ENCODE assay signal across 12 cellular contexts in genomic region chr16:22814330-22815105, GRCh38. TPM values are rescaled to one million over a fixed set of nuclear protein-coding genes. Genes with fewer than 3 reads are reported as not detected.
DNase-seq lines count a peak whose midpoint lies in the region; ATAC-seq and TF ChIP-seq lines count a peak whose summit lies in the region.
"Had no signal": no experiment of that assay in that cellular context is flagged by ENCODE, and none has a peak within 500 bp of the region (broad histone marks: within the 10 kb centered on the region; RNA-seq: fewer than 3 reads in every experiment).

No MANE protein-coding gene starts in this region.

- H3K27ac ChIP-seq in RWPE1, result peak overlapping the region; percentile 75
- H3K27ac ChIP-seq: BLaER1 had no signal

- H3K4me3 ChIP-seq in BE2C (ENCODE audit: low read depth, low read length), result peak overlapping the region; percentile 86
- no peak overlapping the region for H3K4me3 ChIP-seq in neuron (ENCODE audit: low read length)
- H3K4me3 ChIP-seq: BLaER1 had no signal

- H2AFZ ChIP-seq in neuron (ENCODE audit: low read depth, low read length), result peak overlapping the region; percentile 27

- CTCF ChIA-PET in RWPE1 (lab: Yijun Ruan, JAX), result interaction anchor here (0.7 to 1.2 kb wide), 2 partner anchors 43 to 239 kb away, joined by 3 read pairs; no protein-coding TSS in a partner anchor

- H3K9me3 ChIP-seq in BE2C (no peaks in the 10 kb centered on the region), neuron (ENCODE audit: low read length) (no peaks in the 10 kb centered on the region)

- H3K4me1 ChIP-seq in BE2C, result no peaks in the 10 kb centered on the region; the same call in 1 of the 2 replicates
- peaks cover 8% of the 10 kb centered on the region for H3K4me1 ChIP-seq in neuron (ENCODE audit: insufficient read depth, low read length)

- POLR2A ChIA-PET in RWPE1 (lab: Yijun Ruan, JAX; ENCODE audit: low non-redundant PET), result interaction anchor here (0.6 kb wide), 1 partner anchor 243 kb away, joined by 7 read pairs; no protein-coding TSS in a partner anchor

- TF ChIP-seq CTCF in BE2C (IDR thresholded peaks at IDR 0.05; ENCODE audit: low read depth, low read length) (no peak), RWPE1 (conservative IDR thresholded peaks at IDR 0.05; ENCODE audit: low read depth) (no peak)

- H3K36me3 ChIP-seq in BE2C (no peaks in the 10 kb centered on the region), neuron (ENCODE audit: insufficient read depth, low read length) (no peaks in the 10 kb centered on the region)
- H3K36me3 ChIP-seq: BLaER1 had no signal

- H3K27me3 ChIP-seq in BE2C (peaks cover 8% of the 10 kb centered on the region; the same call in 1 of the 2 replicates), neuron (ENCODE audit: insufficient read depth, low read length) (peaks cover 45% of the 10 kb centered on the region)
- H3K27me3 ChIP-seq: BLaER1 had no signal

- DNase-seq in BE2C, result peak; percentile 59
- DNase-seq in RWPE1 (ENCODE audit: low spot score), result no peak
- peak; percentile 28 for DNase-seq in left cardiac atrium
- DNase-seq in activated CD4-positive, alpha-beta T cell treated with anti-CD3 and anti-CD28 coated beads for 48 hours, result no peak
- no peak for DNase-seq in SW 1271 (lab: John Stamatoyannopoulos, UW)
- no peak for DNase-seq in GM19240 (ENCODE audit: insufficient read length, low spot score)
- DNase-seq: activated CD4-positive, CD25-positive, alpha-beta regulatory T cell; activated naive CD4-positive, alpha-beta T cell treated with anti-CD3 and anti-CD28 coated beads, Interleukin-2, amount 50 U/mL, for 16 hours; NK-92 treated with Interleukin-12 subunit alpha and Interleukin-12 subunit beta, amount 100 ng/mL, for 24 hours had no signal

- intact Hi-C loops in left cardiac atrium (cut with DNase I), result no loop called here

- ATAC-seq in left cardiac atrium (peak in 1 of 2 donors; percentile 28), HG03520 (IDR thresholded peaks at IDR 0.05; ENCODE audit: unreplicated experiment) (no peak)

RNA-seq across cellular contexts. Expression of gene HS3ST2, which starts 0.6 kb away (rescaled TPM):
- polyA plus RNA-seq in BE2C (2012; ENCODE audit: insufficient read depth, insufficient read length, low read depth), result 13.1 TPM
- total RNA-seq in left cardiac atrium, result 1 to 10 TPM in 1 of 2 donors, under 1 TPM in 1; 0.27 to 3.8 TPM

Comparison
In these comparisons a context has a peak if more than half of its experiments do, and no peak if none do; other contexts are left out.
1. DNase-seq: peak in BE2C (single experiment) and left cardiac atrium (single experiment); none in RWPE1 (single experiment), activated CD4-positive, alpha-beta T cell treated with anti-CD3 and anti-CD28 coated beads for 48 hours (single experiment), SW 1271 (0 of 2) and GM19240 (single experiment).